Comparison of ENCODE assay signal across 1 cellular context in the genomic region with DNA sequence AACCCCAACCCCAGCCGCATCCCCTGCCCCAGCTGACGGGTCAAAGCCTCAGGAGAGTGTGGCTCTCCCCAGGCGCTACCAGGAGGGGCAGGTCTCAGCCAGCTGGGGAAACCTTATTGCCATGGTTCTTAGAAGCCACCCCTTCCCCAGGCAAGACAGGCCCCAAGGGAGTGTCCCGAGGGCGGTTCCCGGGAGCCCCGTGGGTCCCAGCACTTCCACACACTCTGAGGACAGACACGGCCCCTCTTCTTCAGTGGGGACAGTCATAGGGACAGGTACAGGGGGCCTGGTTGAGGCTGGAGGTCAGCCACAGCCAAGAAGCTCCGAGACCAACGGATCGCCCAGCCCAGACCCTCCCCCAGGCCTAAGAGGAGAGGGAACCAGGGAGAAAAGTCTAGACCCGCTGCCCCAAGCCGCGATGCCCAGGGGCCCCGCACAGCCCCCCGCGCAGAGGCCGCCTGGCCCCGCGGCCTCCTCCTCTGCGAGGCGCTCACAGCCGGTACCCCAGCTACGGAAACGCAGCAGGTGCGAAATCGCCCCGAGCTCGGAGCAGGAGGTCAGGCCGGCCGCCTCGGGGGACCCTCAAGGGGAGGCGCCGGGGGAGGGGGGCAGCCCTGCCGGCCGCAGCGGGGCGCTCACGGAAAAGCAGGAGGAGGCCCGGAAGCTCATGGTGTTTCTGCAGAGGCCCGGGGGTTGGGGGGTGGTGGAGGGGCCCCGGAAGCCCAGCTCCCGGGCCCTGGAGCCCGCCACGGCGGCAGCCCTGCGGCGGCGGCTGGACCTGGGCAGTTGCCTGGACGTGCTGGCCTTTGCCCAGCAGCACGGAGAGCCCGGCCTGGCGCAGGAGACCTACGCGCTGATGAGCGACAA.
A peak's percentile ranks its signal among the peaks of the same experiment; 100 is the strongest.
TF ChIP-seq lines count a peak whose summit lies in the region.

No MANE protein-coding gene starts in this region.

TF ChIP-seq in endothelial cell of umbilical vein, 7 proteins besides CTCF, POLR2A, EP300 and RAD21:
- TF ChIP-seq EZH2 (IDR thresholded peaks at IDR 0.05; ENCODE audit: borderline replicate concordance, low read depth, low read length, severe bottlenecking), result peak; percentile 78
- no peak for TF ChIP-seq POLR2AphosphoS5 (IDR thresholded peaks at IDR 0.05; ENCODE audit: insufficient read depth, low read depth, low read length)
